ENCODE assay signal across 2 cellular contexts in genomic region chr10:117341061-117341460, GRCh38.
A peak's percentile ranks its signal among the peaks of the same experiment; 100 is the strongest.
TF ChIP-seq lines count a peak whose summit lies in the region.

No MANE protein-coding gene starts in this region.

TF ChIP-seq in A549, 52 proteins besides CTCF, POLR2A, EP300 and RAD21 (continued from another document):
- TF ChIP-seq USF2 (IDR thresholded peaks at IDR 0.05) (no peak), TP53 (CRISPR knock-in tag; IDR thresholded peaks at IDR 0.05) (no peak), MAFK (IDR thresholded peaks at IDR 0.05; ENCODE audit: partially characterized antibody) (no peak), RNF2 (IDR thresholded peaks at IDR 0.05; ENCODE audit: borderline replicate concordance, low read depth) (no peak), HOXA7 (CRISPR knock-in tag; IDR thresholded peaks at IDR 0.05) (no peak), FOSB (CRISPR knock-in tag; IDR thresholded peaks at IDR 0.05) (no peak), NR3C1 (IDR thresholded peaks at IDR 0.05) (no peak), FOXS1 (CRISPR knock-in tag; IDR thresholded peaks at IDR 0.05) (no peak), ZNF302 (CRISPR knock-in tag; IDR thresholded peaks at IDR 0.05) (no peak), CHD4 (IDR thresholded peaks at IDR 0.05; ENCODE audit: borderline replicate concordance) (no peak)

TF ChIP-seq in HEK293, 187 proteins besides CTCF, POLR2A, EP300 and RAD21:
- peak; percentile 78 for TF ChIP-seq PRDM10 (tag by site-specific recombination; IDR thresholded peaks at IDR 0.05)
- no peak for TF ChIP-seq ZNF558 (tag by site-specific recombination; IDR thresholded peaks at IDR 0.05)
